Comparison of ENCODE assay signal across 12 cellular contexts in genomic region chr7:2405201-2405600, GRCh38. TPM values are rescaled to one million over a fixed set of nuclear protein-coding genes. Genes with fewer than 3 reads are reported as not detected.
DNase-seq lines count a peak whose midpoint lies in the region; ATAC-seq and TF ChIP-seq lines count a peak whose summit lies in the region.
"Had no signal": no experiment of that assay in that cellular context is flagged by ENCODE, and none has a peak within 500 bp of the region (broad histone marks: within the 10 kb centered on the region; RNA-seq: fewer than 3 reads in every experiment).

No MANE protein-coding gene starts in this region.

- no peak for ATAC-seq in WTC11
- no peak for ATAC-seq in HG02973 (IDR thresholded peaks at IDR 0.05; ENCODE audit: unreplicated experiment)
- no peak for ATAC-seq in GM18867 (IDR thresholded peaks at IDR 0.05; ENCODE audit: unreplicated experiment)
- ATAC-seq: esophagus mucosa had no signal

- H3K4me1 ChIP-seq in tibial nerve, result peaks cover 0 to 88% (median 41%) of the 10 kb centered on the region in 4 donors

- no peak for TF ChIP-seq POLR2A in tibial nerve (IDR thresholded peaks at IDR 0.05)

- H3K9me3 Mint-ChIP-seq in activated naive CD4-positive, alpha-beta T cell treated with anti-CD3 and anti-CD28 coated beads, Interleukin-2, amount 50 U/mL, for 24 hours, result no peaks in the 10 kb centered on the region
- H3K9me3 Mint-ChIP-seq in WTC11, result no peaks in the 10 kb centered on the region
- H3K9me3 Mint-ChIP-seq in glutamatergic neuron (ENCODE audit: unreplicated experiment), result peaks cover 11% of the 10 kb centered on the region

- H3K9me3 ChIP-seq in tibial nerve, result no peaks in the 10 kb centered on the region
- H3K9me3 ChIP-seq: ascending aorta, thyroid gland had no signal

- no peaks in the 10 kb centered on the region for H3K36me3 ChIP-seq in tibial nerve
- H3K36me3 ChIP-seq: ascending aorta, thyroid gland had no signal

- POLR2A ChIA-PET in WTC11 (lab: Charles Lee), result interaction anchor here (0.6 kb wide), 1 partner anchor 260 kb away, joined by 3 read pairs; no protein-coding TSS in a partner anchor

- no peaks in the 10 kb centered on the region for H3K27me3 ChIP-seq in tibial nerve
- H3K27me3 ChIP-seq: ascending aorta, thyroid gland had no signal

- no peak for DNase-seq in activated naive CD4-positive, alpha-beta T cell treated with anti-CD3 and anti-CD28 coated beads, Interleukin-2, amount 50 U/mL, for 16 hours
- DNase-seq in WTC11 (ENCODE audit: low spot score) (no peak), glutamatergic neuron (no peak), tibial nerve (ENCODE audit: low spot score in 2 of 2) (no peak), HK-2 (ENCODE audit: unreplicated experiment) (no peak)
- DNase-seq: NCI-H2171 treated with DMSO at 0.1 percent for 48 hours, thyroid gland had no signal

- peak overlapping the region in 3 of 4 donors; percentile 17 to 50 (median 37) for H3K27ac ChIP-seq in tibial nerve
- H3K27ac ChIP-seq: ascending aorta had no signal

- H3K27me3 Mint-ChIP-seq in activated naive CD4-positive, alpha-beta T cell treated with anti-CD3 and anti-CD28 coated beads, Interleukin-2, amount 50 U/mL, for 24 hours, result no peaks in the 10 kb centered on the region
- H3K27me3 Mint-ChIP-seq in WTC11 (ENCODE audit: low read depth) (no peaks in the 10 kb centered on the region), glutamatergic neuron (ENCODE audit: unreplicated experiment) (peaks cover 6% of the 10 kb centered on the region)

- peak overlapping the region; percentile 96 for H3K27ac Mint-ChIP-seq in activated naive CD4-positive, alpha-beta T cell treated with anti-CD3 and anti-CD28 coated beads, Interleukin-2, amount 50 U/mL, for 24 hours
- H3K27ac Mint-ChIP-seq in WTC11 (0 out of 2 replicates have a peak overlapping the region, but pooled peaks have one; percentile 8), glutamatergic neuron (ENCODE audit: unreplicated experiment) (no peak overlapping the region)

- 87 to 95% methylated on average over 10 of the region's 10 CpGs for WGBS in tibial nerve, 2 donors

- no peak for TF ChIP-seq EP300 in tibial nerve (IDR thresholded peaks at IDR 0.05)

- no peak for TF ChIP-seq CTCF in WTC11 (IDR thresholded peaks at IDR 0.05)
- TF ChIP-seq CTCF in glutamatergic neuron (IDR thresholded peaks at IDR 0.05; ENCODE audit: partially characterized antibody, unreplicated experiment), result no peak
- TF ChIP-seq CTCF in tibial nerve (IDR thresholded peaks at IDR 0.05), result no peak

- peak overlapping the region in 2 of 4 donors; percentile 96 to 100 for H3K4me3 ChIP-seq in tibial nerve

- no peaks in the 10 kb centered on the region for H3K36me3 Mint-ChIP-seq in activated naive CD4-positive, alpha-beta T cell treated with anti-CD3 and anti-CD28 coated beads, Interleukin-2, amount 50 U/mL, for 24 hours
- no peaks in the 10 kb centered on the region for H3K36me3 Mint-ChIP-seq in WTC11
- no peaks in the 10 kb centered on the region for H3K36me3 Mint-ChIP-seq in glutamatergic neuron (ENCODE audit: unreplicated experiment)

- CTCF ChIA-PET in WTC11 (lab: Charles Lee), result interaction anchor here (0.8 to 3.1 kb wide), 3 partner anchors 21 to 305 kb away, joined by 3 to 15 read pairs (median 4); no protein-coding TSS in a partner anchor

- peaks cover 62% of the 10 kb centered on the region for H3K4me1 Mint-ChIP-seq in activated naive CD4-positive, alpha-beta T cell treated with anti-CD3 and anti-CD28 coated beads, Interleukin-2, amount 50 U/mL, for 24 hours
- H3K4me1 Mint-ChIP-seq in WTC11 (peaks cover 37% of the 10 kb centered on the region), glutamatergic neuron (ENCODE audit: low read depth, unreplicated experiment) (peaks cover 37% of the 10 kb centered on the region)

- peak overlapping the region; percentile 88 for H3K4me3 Mint-ChIP-seq in activated naive CD4-positive, alpha-beta T cell treated with anti-CD3 and anti-CD28 coated beads, Interleukin-2, amount 50 U/mL, for 24 hours
- H3K4me3 Mint-ChIP-seq in WTC11, result peak overlapping the region; percentile 76
- peak overlapping the region; percentile 86 for H3K4me3 Mint-ChIP-seq in glutamatergic neuron (ENCODE audit: unreplicated experiment)

TF ChIP-seq in WTC11, 78 proteins besides CTCF, POLR2A, EP300 and RAD21:
- TF ChIP-seq, protein P1, sequence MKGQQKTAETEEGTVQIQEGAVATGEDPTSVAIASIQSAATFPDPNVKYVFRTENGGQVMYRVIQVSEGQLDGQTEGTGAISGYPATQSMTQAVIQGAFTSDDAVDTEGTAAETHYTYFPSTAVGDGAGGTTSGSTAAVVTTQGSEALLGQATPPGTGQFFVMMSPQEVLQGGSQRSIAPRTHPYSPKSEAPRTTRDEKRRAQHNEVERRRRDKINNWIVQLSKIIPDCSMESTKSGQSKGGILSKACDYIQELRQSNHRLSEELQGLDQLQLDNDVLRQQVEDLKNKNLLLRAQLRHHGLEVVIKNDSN (CRISPR knock-in tag; IDR thresholded peaks at IDR 0.05), result no peak
- TF ChIP-seq GTF2I (CRISPR knock-in tag; conservative IDR thresholded peaks at IDR 0.05) (no peak), MXD4 (CRISPR knock-in tag; IDR thresholded peaks at IDR 0.05; ENCODE audit: borderline replicate concordance) (no peak), FOXJ3 (CRISPR knock-in tag; IDR thresholded peaks at IDR 0.05; ENCODE audit: borderline replicate concordance) (no peak), TP53 (CRISPR knock-in tag; IDR thresholded peaks at IDR 0.05) (no peak), NR1H2 (CRISPR knock-in tag; IDR thresholded peaks at IDR 0.05) (no peak), NR2C2 (CRISPR knock-in tag; IDR thresholded peaks at IDR 0.05) (no peak), SMAD3 (CRISPR knock-in tag; IDR thresholded peaks at IDR 0.05; ENCODE audit: borderline replicate concordance) (no peak), ATF1 (CRISPR knock-in tag; IDR thresholded peaks at IDR 0.05) (no peak), ATF3 (CRISPR knock-in tag; conservative IDR thresholded peaks at IDR 0.05) (no peak), ZNF317 (CRISPR knock-in tag; IDR thresholded peaks at IDR 0.05; ENCODE audit: borderline replicate concordance, low read depth) (no peak), ELF4 (CRISPR knock-in tag; IDR thresholded peaks at IDR 0.05; ENCODE audit: low read depth) (no peak), ZBTB21 (CRISPR knock-in tag; IDR thresholded peaks at IDR 0.05; ENCODE audit: borderline replicate concordance) (no peak)
- TF ChIP-seq, protein P2, sequence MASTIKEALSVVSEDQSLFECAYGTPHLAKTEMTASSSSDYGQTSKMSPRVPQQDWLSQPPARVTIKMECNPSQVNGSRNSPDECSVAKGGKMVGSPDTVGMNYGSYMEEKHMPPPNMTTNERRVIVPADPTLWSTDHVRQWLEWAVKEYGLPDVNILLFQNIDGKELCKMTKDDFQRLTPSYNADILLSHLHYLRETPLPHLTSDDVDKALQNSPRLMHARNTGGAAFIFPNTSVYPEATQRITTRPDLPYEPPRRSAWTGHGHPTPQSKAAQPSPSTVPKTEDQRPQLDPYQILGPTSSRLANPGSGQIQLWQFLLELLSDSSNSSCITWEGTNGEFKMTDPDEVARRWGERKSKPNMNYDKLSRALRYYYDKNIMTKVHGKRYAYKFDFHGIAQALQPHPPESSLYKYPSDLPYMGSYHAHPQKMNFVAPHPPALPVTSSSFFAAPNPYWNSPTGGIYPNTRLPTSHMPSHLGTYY (CRISPR knock-in tag; IDR thresholded peaks at IDR 0.05), result no peak
- TF ChIP-seq, protein P3, sequence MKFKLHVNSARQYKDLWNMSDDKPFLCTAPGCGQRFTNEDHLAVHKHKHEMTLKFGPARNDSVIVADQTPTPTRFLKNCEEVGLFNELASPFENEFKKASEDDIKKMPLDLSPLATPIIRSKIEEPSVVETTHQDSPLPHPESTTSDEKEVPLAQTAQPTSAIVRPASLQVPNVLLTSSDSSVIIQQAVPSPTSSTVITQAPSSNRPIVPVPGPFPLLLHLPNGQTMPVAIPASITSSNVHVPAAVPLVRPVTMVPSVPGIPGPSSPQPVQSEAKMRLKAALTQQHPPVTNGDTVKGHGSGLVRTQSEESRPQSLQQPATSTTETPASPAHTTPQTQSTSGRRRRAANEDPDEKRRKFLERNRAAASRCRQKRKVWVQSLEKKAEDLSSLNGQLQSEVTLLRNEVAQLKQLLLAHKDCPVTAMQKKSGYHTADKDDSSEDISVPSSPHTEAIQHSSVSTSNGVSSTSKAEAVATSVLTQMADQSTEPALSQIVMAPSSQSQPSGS (CRISPR knock-in tag; IDR thresholded peaks at IDR 0.05; ENCODE audit: borderline replicate concordance, low read depth), result no peak
- TF ChIP-seq, protein P4, sequence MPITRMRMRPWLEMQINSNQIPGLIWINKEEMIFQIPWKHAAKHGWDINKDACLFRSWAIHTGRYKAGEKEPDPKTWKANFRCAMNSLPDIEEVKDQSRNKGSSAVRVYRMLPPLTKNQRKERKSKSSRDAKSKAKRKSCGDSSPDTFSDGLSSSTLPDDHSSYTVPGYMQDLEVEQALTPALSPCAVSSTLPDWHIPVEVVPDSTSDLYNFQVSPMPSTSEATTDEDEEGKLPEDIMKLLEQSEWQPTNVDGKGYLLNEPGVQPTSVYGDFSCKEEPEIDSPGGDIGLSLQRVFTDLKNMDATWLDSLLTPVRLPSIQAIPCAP (CRISPR knock-in tag; IDR thresholded peaks at IDR 0.05), result no peak
- TF ChIP-seq, protein P5, sequence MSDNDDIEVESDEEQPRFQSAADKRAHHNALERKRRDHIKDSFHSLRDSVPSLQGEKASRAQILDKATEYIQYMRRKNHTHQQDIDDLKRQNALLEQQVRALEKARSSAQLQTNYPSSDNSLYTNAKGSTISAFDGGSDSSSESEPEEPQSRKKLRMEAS (CRISPR knock-in tag; IDR thresholded peaks at IDR 0.05), result no peak
- TF ChIP-seq, protein P6, sequence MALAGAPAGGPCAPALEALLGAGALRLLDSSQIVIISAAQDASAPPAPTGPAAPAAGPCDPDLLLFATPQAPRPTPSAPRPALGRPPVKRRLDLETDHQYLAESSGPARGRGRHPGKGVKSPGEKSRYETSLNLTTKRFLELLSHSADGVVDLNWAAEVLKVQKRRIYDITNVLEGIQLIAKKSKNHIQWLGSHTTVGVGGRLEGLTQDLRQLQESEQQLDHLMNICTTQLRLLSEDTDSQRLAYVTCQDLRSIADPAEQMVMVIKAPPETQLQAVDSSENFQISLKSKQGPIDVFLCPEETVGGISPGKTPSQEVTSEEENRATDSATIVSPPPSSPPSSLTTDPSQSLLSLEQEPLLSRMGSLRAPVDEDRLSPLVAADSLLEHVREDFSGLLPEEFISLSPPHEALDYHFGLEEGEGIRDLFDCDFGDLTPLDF (CRISPR knock-in tag; IDR thresholded peaks at IDR 0.05), result no peak

RNA-seq across cellular contexts. Expression of gene CHST12, which starts 1.8 kb away (rescaled TPM):
- total RNA-seq in WTC11 (2021) (18.3 to 21.7 TPM (median 20.7 TPM) in 3 replicates), glutamatergic neuron (ENCODE audit: unreplicated experiment) (27.3 TPM), tibial nerve (10 to 100 TPM; 21.0 to 29.9 (median 29.3) TPM)

RNA-seq across cellular contexts. Expression of gene EIF3B, which starts 50.6 kb away (rescaled TPM):
- total RNA-seq in WTC11 (2021), result 300 to 361 TPM (median 304 TPM) in 3 replicates
- total RNA-seq in glutamatergic neuron (ENCODE audit: unreplicated experiment), result 136 TPM
- 100 to 1,000 TPM; 124 to 232 (median 147) TPM for total RNA-seq in tibial nerve
